In genomic region chr19:55161571-55162322, GRCh38 we compare ENCODE assay signal across 20 cellular contexts. TPM values are rescaled to one million over a fixed set of nuclear protein-coding genes. Genes with fewer than 3 reads are reported as not detected.
"Had no signal": no experiment of that assay in that cellular context is flagged by ENCODE, and none has a peak within 500 bp of the region (broad histone marks: within the 10 kb centered on the region; RNA-seq: fewer than 3 reads in every experiment).

No MANE protein-coding gene starts in this region.

- H3K4me1 ChIP-seq: thyroid gland, upper lobe of right lung had no signal

- H3K4me3 ChIP-seq: right lobe of liver, skin epidermis, thyroid gland, upper lobe of right lung had no signal

- H3K36me3 ChIP-seq: right lobe of liver, thyroid gland, upper lobe of right lung had no signal

- H3K9me3 ChIP-seq: right lobe of liver, thyroid gland, upper lobe of right lung had no signal

- DNase-seq: activated CD4-positive, alpha-beta T cell treated with anti-CD3 and anti-CD28 coated beads, Interleukin-2, amount 50 U/mL, for 1 hour; activated CD4-positive, CD25-positive, alpha-beta regulatory T cell treated with anti-CD3 and anti-CD28 coated beads, Interleukin-2, amount 50 U/mL, for 72 hours; activated CD8-positive, alpha-beta T cell treated with anti-CD3 and anti-CD28 coated beads, Interleukin-2, amount 10 ng/mL, durations not matched to agents 7 days and 5 days; activated gamma-delta T cell treated with Interleukin-2 at 50 U/mL for 16 hours; aorta; effector CD4-positive, alpha-beta T cell; foreskin melanocyte; left ventricle myocardium superior; mammary epithelial cell; midbrain; nucleus accumbens; right lobe of liver; stimulated activated CD4-positive, alpha-beta T cell treated with anti-CD3 and anti-CD28 coated beads, Interleukin-1b, Interleukin-23, amount 100 ng/mL, for 48 hours; substantia nigra; thyroid gland; upper lobe of right lung had no signal

- H3K27ac ChIP-seq: right lobe of liver, skin epidermis, thyroid gland, upper lobe of right lung, VCaP had no signal

- ATAC-seq: left ventricle myocardium superior had no signal

RNA-seq across cellular contexts. Expression of gene TNNI3, which starts 4.2 kb away (rescaled TPM):
- total RNA-seq: activated CD8-positive, alpha-beta T cell treated with anti-CD3 and anti-CD28 coated beads, Interleukin-2, amount 10 ng/mL, durations not matched to agents 7 days and 5 days; aorta; esophagus mucosa; T-helper 2 cell treated with Interferon-gamma antibody and Interleukin-4, amounts not matched to agents 100 ng/mL and 5 ng/mL, for 36 hours; thyroid gland; upper lobe of right lung had no signal

RNA-seq across cellular contexts. Expression of gene DNAAF3, which starts 4.7 kb away (rescaled TPM):
- total RNA-seq: aorta had no signal

RNA-seq across cellular contexts. Expression of gene TNNT1, which starts 12.7 kb away (rescaled TPM):
- total RNA-seq: activated CD8-positive, alpha-beta T cell treated with anti-CD3 and anti-CD28 coated beads, Interleukin-2, amount 10 ng/mL, durations not matched to agents 7 days and 5 days; thyroid gland had no signal

RNA-seq across cellular contexts. Expression of gene SYT5, which starts 18.3 kb away (rescaled TPM):
- total RNA-seq: aorta; esophagus mucosa; left ventricle myocardium superior; T-helper 2 cell treated with Interferon-gamma antibody and Interleukin-4, amounts not matched to agents 100 ng/mL and 5 ng/mL, for 36 hours; thyroid gland; upper lobe of right lung had no signal
- polyA plus RNA-seq: aorta had no signal
